24 cellular contexts compared by ENCODE assay signal in genomic region chr1:62280150-62280549, GRCh38. TPM values are rescaled to one million over a fixed set of nuclear protein-coding genes. Genes with fewer than 3 reads are reported as not detected.
DNase-seq lines count a peak whose midpoint lies in the region; ATAC-seq and TF ChIP-seq lines count a peak whose summit lies in the region.
"Had no signal": no experiment of that assay in that cellular context is flagged by ENCODE, and none has a peak within 500 bp of the region (broad histone marks: within the 10 kb centered on the region; RNA-seq: fewer than 3 reads in every experiment).

No MANE protein-coding gene starts in this region.

- no peak for TF ChIP-seq POLR2A in testis (IDR thresholded peaks at IDR 0.05)
- TF ChIP-seq POLR2A in esophagus squamous epithelium (IDR thresholded peaks at IDR 0.05): no peak

- no peaks in the 10 kb centered on the region for H3K9me2 ChIP-seq in neural cell (ENCODE audit: insufficient read depth, low read length)

- H2AFZ ChIP-seq in neural cell (ENCODE audit: low read depth, low read length): no peak overlapping the region
- H2AFZ ChIP-seq: PC-9 had no signal

- no peak overlapping the region for H3K4me2 ChIP-seq in neural cell (ENCODE audit: low read length)
- H3K4me2 ChIP-seq: PC-9 had no signal

- H3K4me3 ChIP-seq in neural cell (ENCODE audit: low read length) (no peak overlapping the region), testis (no peak overlapping the region), esophagus squamous epithelium (no peak overlapping the region)
- H3K4me3 ChIP-seq: GM12878, PC-9, SJCRH30 had no signal

- H4K20me1 ChIP-seq in neural cell (ENCODE audit: insufficient read depth): no peaks in the 10 kb centered on the region

- H3K9ac ChIP-seq in neural cell (ENCODE audit: low read length): peak overlapping the region; percentile 23

- DNase-seq in DMS 273 (lab: John Stamatoyannopoulos, UW; ENCODE audit: unreplicated experiment) (peak; percentile 50), DMS 273 treated with DMSO at 0.1 percent for 48 hours (lab: John Stamatoyannopoulos, UW) (no peak), left ventricle myocardium superior (no peak), Right ventricle myocardium inferior (ENCODE audit: missing footprints) (no peak), testis (peak; percentile 23), esophagus squamous epithelium (lab: John Stamatoyannopoulos, UW) (no peak)
- DNase-seq: BE2C; CD4-positive, CD25-positive, alpha-beta regulatory T cell; COR-L47; GF-D8; H9; KG1; NCI-H1417 treated with DMSO at 0.1 percent for 48 hours; NCI-H2029; NCI-H2227 treated with DMSO at 0.1 percent for 48 hours; NCI-H524 treated with DMSO at 0.1 percent for 48 hours; PC-9 had no signal

- no peak for TF ChIP-seq RAD21 in neural cell (conservative IDR thresholded peaks at IDR 0.05)

- TF ChIP-seq EP300 in neural cell (conservative IDR thresholded peaks at IDR 0.05; ENCODE audit: poor library complexity, severe bottlenecking): no peak

- no peaks in the 10 kb centered on the region for H3K27me3 ChIP-seq in neural cell (ENCODE audit: insufficient read depth, low read depth, low read length)
- no peaks in the 10 kb centered on the region for H3K27me3 ChIP-seq in testis
- peaks cover 0 to 42% (median 0%) of the 10 kb centered on the region in 4 donors for H3K27me3 ChIP-seq in esophagus squamous epithelium
- H3K27me3 ChIP-seq: BE2C, SJCRH30 had no signal

- H3K9me3 ChIP-seq in neural cell (ENCODE audit: low read length) (no peaks in the 10 kb centered on the region), testis (no peaks in the 10 kb centered on the region), esophagus squamous epithelium (peaks cover 0 to 7% (median 0%) of the 10 kb centered on the region in 3 donors)
- H3K9me3 ChIP-seq: BE2C had no signal

- TF ChIP-seq CTCF in neural cell (IDR thresholded peaks at IDR 0.05; ENCODE audit: poor library complexity, severe bottlenecking): no peak
- TF ChIP-seq CTCF in testis (IDR thresholded peaks at IDR 0.05): no peak
- no peak for TF ChIP-seq CTCF in esophagus squamous epithelium (IDR thresholded peaks at IDR 0.05)

- no peak overlapping the region for H3K27ac ChIP-seq in neural cell (ENCODE audit: low read length)
- no peak overlapping the region for H3K27ac ChIP-seq in testis
- H3K27ac ChIP-seq in esophagus squamous epithelium: no peak overlapping the region
- H3K27ac ChIP-seq: 22Rv1, PC-9, RWPE1, SJCRH30 had no signal

- 30 to 54% methylated on average over 4 of the region's 4 CpGs for WGBS in testis, 2 donors
- WGBS in esophagus squamous epithelium, 2 donors: 69 to 72% methylated on average over 3 to 4 of the region's 4 CpGs

- intact Hi-C loops in left ventricle myocardium superior (cut with micrococcal nuclease): no loop called here
- intact Hi-C loops in Right ventricle myocardium inferior (cut with DNase I): no loop called here
- intact Hi-C loops in testis (cut with DNase I; ENCODE audit: low total_unique reads): no loop called here
- intact Hi-C loops in esophagus squamous epithelium (cut with DNase I): no loop called here

- H3K79me2 ChIP-seq in neural cell (replicated peaks; ENCODE audit: insufficient read depth, low read length): no peaks in the 10 kb centered on the region

- H3K36me3 ChIP-seq in neural cell (ENCODE audit: insufficient read depth, low read length): no peaks in the 10 kb centered on the region
- no peaks in the 10 kb centered on the region for H3K36me3 ChIP-seq in testis (ENCODE audit: low read depth, missing control alignments)
- no peaks in the 10 kb centered on the region for H3K36me3 ChIP-seq in esophagus squamous epithelium
- H3K36me3 ChIP-seq: BE2C, SJCRH30 had no signal

- ATAC-seq in left ventricle myocardium superior (peak; percentile 38), Right ventricle myocardium inferior (no peak), HG02852 (IDR thresholded peaks at IDR 0.05; ENCODE audit: unreplicated experiment) (no peak)
- ATAC-seq: GM12878 had no signal

- H3F3A ChIP-seq in neural cell (ENCODE audit: insufficient read depth, low read length, poor library complexity, severe bottlenecking): no peaks in the 10 kb centered on the region

- no peaks in the 10 kb centered on the region for H3K4me1 ChIP-seq in testis
- H3K4me1 ChIP-seq in esophagus squamous epithelium: no peaks in the 10 kb centered on the region
- H3K4me1 ChIP-seq: BE2C had no signal

TF ChIP-seq in neural cell, 6 proteins besides CTCF, POLR2A, EP300 and RAD21:
- no peak for TF ChIP-seq POLR2AphosphoS5 (IDR thresholded peaks at IDR 0.05)
- no peak for TF ChIP-seq REST (IDR thresholded peaks at IDR 0.05; ENCODE audit: borderline replicate concordance)
- TF ChIP-seq EZH2 (IDR thresholded peaks at IDR 0.05; ENCODE audit: borderline replicate concordance, insufficient read depth, low read length, poor library complexity, severe bottlenecking): no peak
- TF ChIP-seq SMC3 (conservative IDR thresholded peaks at IDR 0.05; ENCODE audit: poor library complexity): no peak
- TF ChIP-seq MXI1 (conservative IDR thresholded peaks at IDR 0.05; ENCODE audit: poor library complexity, severe bottlenecking): no peak
- no peak for TF ChIP-seq TAF1 (IDR thresholded peaks at IDR 0.05; ENCODE audit: low read depth)

RNA-seq across cellular contexts. Expression of gene KANK4, which starts 39.1 kb away (rescaled TPM):
- total RNA-seq in left ventricle myocardium superior: 0.25 TPM
- total RNA-seq in Right ventricle myocardium inferior: 0.95 TPM
- 0.25 and 0.34 TPM in 2 replicates for polyA plus RNA-seq in neural cell
- 0.24 and 0.35 TPM in 2 replicates for polyA minus RNA-seq in neural cell
- 1 to 10 TPM; 2.9 to 5.2 TPM for total RNA-seq in testis
- 2.4 TPM for polyA plus RNA-seq in testis (ENCODE audit: insufficient read depth, low read depth, low replicate concordance)
- under 1 TPM in 1 of 4 donors, not detected in 3; 0.19 TPM for total RNA-seq in esophagus squamous epithelium
- total RNA-seq: CD4-positive, CD25-positive, alpha-beta regulatory T cell; GM12878; HT-29 had no signal
- polyA plus RNA-seq: CD4-positive, CD25-positive, alpha-beta regulatory T cell; GM12878 had no signal

Comparison
In these comparisons a context has a peak if more than half of its experiments do, and no peak if none do; other contexts are left out.
1. DNase-seq: peak in DMS 273 (single experiment) and testis (single experiment); none in DMS 273 treated with DMSO at 0.1 percent for 48 hours (single experiment), left ventricle myocardium superior (single experiment), Right ventricle myocardium inferior (single experiment) and esophagus squamous epithelium (single experiment).